In the genomic region with DNA sequence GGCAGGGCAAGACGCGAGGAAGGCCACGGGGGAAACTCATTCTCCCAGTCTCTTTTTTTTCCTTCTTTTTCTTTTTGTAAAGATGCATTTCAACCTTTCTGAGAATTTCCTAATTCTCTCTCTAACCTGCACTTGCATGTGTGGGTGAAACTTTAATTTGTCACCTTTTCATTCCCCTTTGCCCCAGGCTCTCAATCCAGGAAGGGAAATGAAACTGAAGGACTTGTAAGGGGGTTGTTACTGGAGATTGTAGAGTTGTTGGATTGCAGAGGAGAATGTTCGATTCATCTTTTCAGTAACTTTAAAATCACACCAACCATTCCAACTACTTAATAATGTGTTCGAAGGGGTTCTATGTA, we compare ENCODE assay signal across 8 cellular contexts. TPM values are rescaled to one million over a fixed set of nuclear protein-coding genes. Genes with fewer than 3 reads are reported as not detected.
DNase-seq lines count a peak whose midpoint lies in the region; ATAC-seq and TF ChIP-seq lines count a peak whose summit lies in the region.
"Not testable (repeated sequence)": the region's sequence is repeated elsewhere in the genome, so short reads cannot be mapped to it uniquely, and the experiment has no call there.

No MANE protein-coding gene starts in this region.

- POLR2A ChIA-PET in AG04450 (lab: Yijun Ruan, JAX); activated CD4-positive, alpha-beta memory T cell treated with anti-CD3 and anti-CD28 coated beads, Interleukin-2, amount 10 ng/mL, durations not matched to agents 7 days and 5 days (lab: Charles Lee): not testable (repeated sequence)

- intact Hi-C loops in right cardiac atrium (cut with DNase I) = not testable (repeated sequence)

- not testable (repeated sequence) for ATAC-seq in right cardiac atrium; naive B cell (ENCODE audit: low read depth in 2 of 2); stimulated activated memory B cell treated with anti-CD40 and anti-IgM and Interleukin-4, amounts not matched to agents 10 μg/mL and 1 μg/mL and 100 μg/mL, for 72 hours

- H3K27me3 ChIP-seq in AG04450 (ENCODE audit: control insufficient read depth, insufficient read depth, low read length); H7 (ENCODE audit: control insufficient read depth, insufficient read depth, low read length); right cardiac atrium (ENCODE audit: control insufficient read depth, insufficient read depth): not testable (repeated sequence)

- not testable (repeated sequence) for H3K9me3 ChIP-seq in AG04450 (ENCODE audit: control insufficient read depth, insufficient read depth, low read length); right cardiac atrium (ENCODE audit: control insufficient read depth, low read length)

- H3K36me3 ChIP-seq in H7 (replicated peaks; ENCODE audit: control insufficient read depth, insufficient read depth, low read length) = not testable (repeated sequence)

- DNase-seq in AG04450 (ENCODE audit: low read depth, low spot score); H7; activated CD4-positive, alpha-beta memory T cell treated with anti-CD3 and anti-CD28 coated beads, Interleukin-2, amount 10 ng/mL, durations not matched to agents 7 days and 5 days; choroid plexus epithelial cell (ENCODE audit: low read depth); right cardiac atrium: not testable (repeated sequence)
- DNase-seq in NOMO-1 treated with dmso at 0.1 percent for 144 hours (lab: John Stamatoyannopoulos, UW; ENCODE audit: unreplicated experiment) (peak; percentile 52), naive B cell (peak; percentile 9)

- CTCF ChIA-PET in AG04450 (lab: Charles Lee); activated CD4-positive, alpha-beta memory T cell treated with anti-CD3 and anti-CD28 coated beads, Interleukin-2, amount 10 ng/mL, durations not matched to agents 7 days and 5 days (lab: Charles Lee): not testable (repeated sequence)

- H3K4me1 ChIP-seq in right cardiac atrium (ENCODE audit: control insufficient read depth, insufficient read depth, low read length) = not testable (repeated sequence)

- H3K36me3 Mint-ChIP-seq in activated CD4-positive, alpha-beta memory T cell treated with anti-CD3 and anti-CD28 coated beads, Interleukin-2, amount 10 ng/mL, durations not matched to agents 7 days and 5 days (ENCODE audit: low read depth) = peaks cover 21% of the 10 kb centered on the region
- not testable (repeated sequence) for H3K36me3 Mint-ChIP-seq in naive B cell
- H3K36me3 Mint-ChIP-seq in stimulated activated memory B cell treated with anti-CD40 and anti-IgM and Interleukin-4, amounts not matched to agents 10 μg/mL and 1 μg/mL and 100 μg/mL, for 72 hours = peaks cover 14% of the 10 kb centered on the region

- peak overlapping the region; percentile 91 for H3K4me3 Mint-ChIP-seq in activated CD4-positive, alpha-beta memory T cell treated with anti-CD3 and anti-CD28 coated beads, Interleukin-2, amount 10 ng/mL, durations not matched to agents 7 days and 5 days
- peak overlapping the region; percentile 80 to 97 (median 92) for H3K4me3 Mint-ChIP-seq in naive B cell
- H3K4me3 Mint-ChIP-seq in stimulated activated memory B cell treated with anti-CD40 and anti-IgM and Interleukin-4, amounts not matched to agents 10 μg/mL and 1 μg/mL and 100 μg/mL, for 72 hours = peak overlapping the region; percentile 82

- H3K9me3 Mint-ChIP-seq in activated CD4-positive, alpha-beta memory T cell treated with anti-CD3 and anti-CD28 coated beads, Interleukin-2, amount 10 ng/mL, durations not matched to agents 7 days and 5 days; naive B cell; stimulated activated memory B cell treated with anti-CD40 and anti-IgM and Interleukin-4, amounts not matched to agents 10 μg/mL and 1 μg/mL and 100 μg/mL, for 72 hours: not testable (repeated sequence)

- H3K27ac ChIP-seq in AG04450 (ENCODE audit: low read depth, low read length) = peak overlapping the region; percentile 47
- peak overlapping the region; percentile 88 for H3K27ac ChIP-seq in right cardiac atrium (ENCODE audit: low read length)

- 5% methylated on average over 5 of the region's 5 CpGs for WGBS in right cardiac atrium

- peak overlapping the region; percentile 93 for H3K27ac Mint-ChIP-seq in activated CD4-positive, alpha-beta memory T cell treated with anti-CD3 and anti-CD28 coated beads, Interleukin-2, amount 10 ng/mL, durations not matched to agents 7 days and 5 days
- H3K27ac Mint-ChIP-seq in naive B cell = peak overlapping the region; percentile 90 to 98 (median 95)
- H3K27ac Mint-ChIP-seq in stimulated activated memory B cell treated with anti-CD40 and anti-IgM and Interleukin-4, amounts not matched to agents 10 μg/mL and 1 μg/mL and 100 μg/mL, for 72 hours = peak overlapping the region; percentile 85

- TF ChIP-seq CTCF in AG04450 (IDR thresholded peaks at IDR 0.05; ENCODE audit: low read depth, low read length); choroid plexus epithelial cell (conservative IDR thresholded peaks at IDR 0.05; ENCODE audit: low read depth, low read length): not testable (repeated sequence)

- H3K4me1 Mint-ChIP-seq in activated CD4-positive, alpha-beta memory T cell treated with anti-CD3 and anti-CD28 coated beads, Interleukin-2, amount 10 ng/mL, durations not matched to agents 7 days and 5 days = peaks cover 34% of the 10 kb centered on the region
- H3K4me1 Mint-ChIP-seq in naive B cell = peaks cover 18 to 55% (median 29%) of the 10 kb centered on the region in 3 donors
- H3K4me1 Mint-ChIP-seq in stimulated activated memory B cell treated with anti-CD40 and anti-IgM and Interleukin-4, amounts not matched to agents 10 μg/mL and 1 μg/mL and 100 μg/mL, for 72 hours = peaks cover 43% of the 10 kb centered on the region

- H3K4me3 ChIP-seq in AG04450 (ENCODE audit: low read depth, low read length) = peak overlapping the region; percentile 71
- peak overlapping the region; percentile 59 for H3K4me3 ChIP-seq in H7 (ENCODE audit: insufficient read depth, low read depth, low read length)
- peak overlapping the region; percentile 68 for H3K4me3 ChIP-seq in choroid plexus epithelial cell (ENCODE audit: low read depth, low read length)
- H3K4me3 ChIP-seq in right cardiac atrium (ENCODE audit: low read length) = peak overlapping the region; percentile 99

- not testable (repeated sequence) for H3K27me3 Mint-ChIP-seq in activated CD4-positive, alpha-beta memory T cell treated with anti-CD3 and anti-CD28 coated beads, Interleukin-2, amount 10 ng/mL, durations not matched to agents 7 days and 5 days; naive B cell; stimulated activated memory B cell treated with anti-CD40 and anti-IgM and Interleukin-4, amounts not matched to agents 10 μg/mL and 1 μg/mL and 100 μg/mL, for 72 hours

RNA-seq across cellular contexts. Expression of a gene that starts 1.2 kb away (rescaled TPM):
- polyA plus RNA-seq in AG04450 (2011; rRNA removed) = 49.3 and 57.4 TPM in 2 replicates
- polyA minus RNA-seq in AG04450 (2011; rRNA and poly(A)+ RNA removed) = 109 and 111 TPM in 2 replicates
- total RNA-seq in H7 (2014; rRNA removed; shearing (Covaris generic)) = 51.0 and 57.6 TPM in 2 replicates
- 10 to 100 TPM; 42.2 to 46.1 TPM for total RNA-seq in activated CD4-positive, alpha-beta memory T cell treated with anti-CD3 and anti-CD28 coated beads, Interleukin-2, amount 10 ng/mL, durations not matched to agents 7 days and 5 days
- 10 to 100 TPM; 25.0 to 29.1 (median 27.7) TPM for total RNA-seq in right cardiac atrium
- polyA plus RNA-seq in right cardiac atrium = 14.6 TPM
- 10 to 100 TPM in 5 of 6 donors, 1 to 10 TPM in 1; 9.0 to 18.4 (median 14.3) TPM for polyA plus RNA-seq in naive B cell (ENCODE audit: low read depth in 6 of 6)

RNA-seq across cellular contexts. Expression of a gene that starts 56.2 kb away (rescaled TPM):
- polyA plus RNA-seq in AG04450 (2011; rRNA removed) = 15.9 and 19.7 TPM in 2 replicates
- 13.9 and 14.9 TPM in 2 replicates for polyA minus RNA-seq in AG04450 (2011; rRNA and poly(A)+ RNA removed)
- 28.8 and 34.4 TPM in 2 replicates for total RNA-seq in H7 (2014; rRNA removed; shearing (Covaris generic))
- 10 to 100 TPM; 16.6 to 16.7 TPM for total RNA-seq in activated CD4-positive, alpha-beta memory T cell treated with anti-CD3 and anti-CD28 coated beads, Interleukin-2, amount 10 ng/mL, durations not matched to agents 7 days and 5 days
- total RNA-seq in right cardiac atrium = 10 to 100 TPM; 12.0 to 17.3 (median 15.8) TPM
- polyA plus RNA-seq in right cardiac atrium = 10.6 TPM
- polyA plus RNA-seq in naive B cell (ENCODE audit: low read depth in 6 of 6) = 10 to 100 TPM in 2 of 6 donors, 1 to 10 TPM in 4; 8.0 to 14.4 (median 9.4) TPM
